ENCODE assay signal across 8 cellular contexts in the genomic region with DNA sequence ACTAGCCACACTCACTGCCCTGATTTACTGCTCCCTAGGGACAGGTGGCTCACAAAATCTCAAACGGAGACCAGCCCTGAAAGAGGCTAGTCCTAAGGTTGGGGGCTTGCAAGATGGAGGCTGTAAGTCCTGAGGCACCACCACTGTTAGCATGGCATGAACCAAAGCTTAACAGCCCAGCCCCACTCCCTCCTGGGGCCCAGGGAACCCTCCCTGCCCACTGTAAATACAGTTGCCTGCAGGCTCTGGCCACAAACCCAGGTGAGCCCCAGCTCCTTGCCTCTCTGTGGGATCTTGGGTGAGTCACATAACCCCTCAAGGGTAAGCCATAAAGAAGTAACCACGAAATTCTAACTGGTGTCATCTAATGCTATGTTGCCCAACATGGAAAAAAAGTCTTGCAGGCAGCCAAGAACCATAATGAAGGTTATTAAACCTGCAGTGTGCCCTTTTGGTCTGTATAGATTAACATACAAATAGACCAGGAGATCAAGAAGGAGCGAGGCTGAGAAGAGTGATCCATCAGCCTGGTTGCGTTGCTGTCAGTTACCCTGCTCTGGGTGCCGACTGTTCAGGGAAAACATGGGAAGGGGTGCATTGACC. TPM values are rescaled to one million over a fixed set of nuclear protein-coding genes. Genes with fewer than 3 reads are reported as not detected.
DNase-seq lines count a peak whose midpoint lies in the region; ATAC-seq, FAIRE-seq and TF ChIP-seq lines count a peak whose summit lies in the region.

No MANE protein-coding gene starts in this region.

- no peaks in the 10 kb centered on the region for H3K9me3 ChIP-seq in pancreas

- H3K9me3 Mint-ChIP-seq in activated naive CD4-positive, alpha-beta T cell treated with anti-CD3 and anti-CD28 coated beads, Interleukin-2, amount 10 ng/mL, durations not matched to agents 7 days and 5 days: no peaks in the 10 kb centered on the region

- H3K27ac Mint-ChIP-seq in activated naive CD4-positive, alpha-beta T cell treated with anti-CD3 and anti-CD28 coated beads, Interleukin-2, amount 10 ng/mL, durations not matched to agents 7 days and 5 days: peak overlapping the region; percentile 86

- FAIRE-seq in RCC 7860 (lab: Jason Lieb, UNC) (peak; percentile 21), pancreas (lab: Jason Lieb, UNC) (no peak)

- H3K27ac ChIP-seq in pancreas: no peak overlapping the region

- no peak overlapping the region for H3K4me3 ChIP-seq in pancreas

- intact Hi-C loops in pancreas (cut with DNase I) (no loop called here), cardiac septum (cut with DNase I) (no loop called here)

- WGBS in pancreas, 2 donors: 47 to 50% methylated on average over 5 of the region's 5 CpGs

- peaks cover 71% of the 10 kb centered on the region for H3K4me1 Mint-ChIP-seq in activated naive CD4-positive, alpha-beta T cell treated with anti-CD3 and anti-CD28 coated beads, Interleukin-2, amount 10 ng/mL, durations not matched to agents 7 days and 5 days

- H3K36me3 ChIP-seq in pancreas: peaks cover 0 to 28% (median 8%) of the 10 kb centered on the region in 3 donors

- peaks cover 0 to 7% (median 5%) of the 10 kb centered on the region in 3 donors for H3K4me1 ChIP-seq in pancreas

- no peaks in the 10 kb centered on the region for H3K27me3 ChIP-seq in pancreas

- DNase-seq in ELF-1 (ENCODE audit: low read depth, low spot score): peak; percentile 47
- peak; percentile 43 for DNase-seq in RCC 7860 (ENCODE audit: low spot score)
- peak; percentile 59 for DNase-seq in activated naive CD4-positive, alpha-beta T cell treated with anti-CD3 and anti-CD28 coated beads, Interleukin-2, amount 10 ng/mL, durations not matched to agents 7 days and 5 days
- DNase-seq in non-pigmented ciliary epithelial cell (ENCODE audit: low read depth): peak; percentile 6
- no peak for DNase-seq in pancreas
- DNase-seq in 8988T: no peak
- DNase-seq in cardiac septum (ENCODE audit: low spot score): no peak
- no peak for DNase-seq in midbrain (lab: John Stamatoyannopoulos, UW)

- no peak for ATAC-seq in pancreas

- no peak for TF ChIP-seq CTCF in pancreas (IDR thresholded peaks at IDR 0.05)

- H3K36me3 Mint-ChIP-seq in activated naive CD4-positive, alpha-beta T cell treated with anti-CD3 and anti-CD28 coated beads, Interleukin-2, amount 10 ng/mL, durations not matched to agents 7 days and 5 days: peaks cover 32% of the 10 kb centered on the region

- CTCF ChIA-PET in activated naive CD4-positive, alpha-beta T cell treated with anti-CD3 and anti-CD28 coated beads, Interleukin-2, amount 10 ng/mL, durations not matched to agents 7 days and 5 days (lab: Charles Lee): interaction anchor here (0.6 to 2.8 kb wide), 5 partner anchors 10 to 1862 kb away, joined by 3 to 10 read pairs (median 4); no protein-coding TSS in a partner anchor

- H3K4me3 Mint-ChIP-seq in activated naive CD4-positive, alpha-beta T cell treated with anti-CD3 and anti-CD28 coated beads, Interleukin-2, amount 10 ng/mL, durations not matched to agents 7 days and 5 days: peak overlapping the region; percentile 68

- H3K27me3 Mint-ChIP-seq in activated naive CD4-positive, alpha-beta T cell treated with anti-CD3 and anti-CD28 coated beads, Interleukin-2, amount 10 ng/mL, durations not matched to agents 7 days and 5 days: no peaks in the 10 kb centered on the region

RNA-seq across cellular contexts. Expression of gene POMT1, which starts 1.7 kb away (rescaled TPM):
- total RNA-seq in pancreas (10 to 100 TPM; 11.3 to 19.7 (median 16.2) TPM), cardiac septum (24.6 TPM)
- 10 to 100 TPM; 47.9 to 66.5 TPM for polyA plus RNA-seq in pancreas

RNA-seq across cellular contexts. Expression of gene UCK1, which starts 30.0 kb away (rescaled TPM):
- 10 to 100 TPM; 11.2 to 18.7 (median 17.7) TPM for total RNA-seq in pancreas
- 10 to 100 TPM; 24.6 to 31.2 TPM for polyA plus RNA-seq in pancreas
- total RNA-seq in cardiac septum: 23.9 TPM

RNA-seq across cellular contexts. Expression of gene PRRT1B, which starts 44.3 kb away (rescaled TPM):
- 1 to 10 TPM; 2.3 to 4.1 (median 3.2) TPM for total RNA-seq in pancreas
- polyA plus RNA-seq in pancreas: 1 to 10 TPM; 2.5 to 5.0 TPM
- not detected for total RNA-seq in cardiac septum

Comparison
In these comparisons a context has a peak if more than half of its experiments do, and no peak if none do; other contexts are left out.
1. DNase-seq: peak in ELF-1 (single experiment), RCC 7860 (single experiment), activated naive CD4-positive, alpha-beta T cell treated with anti-CD3 and anti-CD28 coated beads, Interleukin-2, amount 10 ng/mL, durations not matched to agents 7 days and 5 days (single experiment) and non-pigmented ciliary epithelial cell (single experiment); none in pancreas (0 of 6), 8988T (single experiment), cardiac septum (single experiment) and midbrain (single experiment).